1 cellular context compared by ENCODE assay signal in genomic region chr19:33295046-33295445, GRCh38. TPM values are rescaled to one million over a fixed set of nuclear protein-coding genes. Genes with fewer than 3 reads are reported as not detected.
"Had no signal": no experiment of that assay in that cellular context is flagged by ENCODE, and none has a peak within 500 bp of the region (broad histone marks: within the 10 kb centered on the region; RNA-seq: fewer than 3 reads in every experiment).

No MANE protein-coding gene starts in this region.

RNA-seq across cellular contexts. Expression of gene CEBPA, which starts 7.3 kb away (rescaled TPM):
- total RNA-seq: endothelial cell of umbilical vein had no signal
